9 cellular contexts compared by ENCODE assay signal in genomic region chr21:25563399-25564116, GRCh38. TPM values are rescaled to one million over a fixed set of nuclear protein-coding genes. Genes with fewer than 3 reads are reported as not detected.
DNase-seq lines count a peak whose midpoint lies in the region; ATAC-seq and TF ChIP-seq lines count a peak whose summit lies in the region.
"Had no signal": no experiment of that assay in that cellular context is flagged by ENCODE, and none has a peak within 500 bp of the region (broad histone marks: within the 10 kb centered on the region; RNA-seq: fewer than 3 reads in every experiment).

No MANE protein-coding gene starts in this region.

- H3K4me3 Mint-ChIP-seq in activated CD8-positive, alpha-beta T cell treated with anti-CD3 and anti-CD28 coated beads for 36 hours: peak overlapping the region; percentile 83

- H3K36me3 Mint-ChIP-seq in activated CD8-positive, alpha-beta T cell treated with anti-CD3 and anti-CD28 coated beads for 36 hours (ENCODE audit: low read depth): peaks cover 80% of the 10 kb centered on the region

- intact Hi-C loops in activated CD8-positive, alpha-beta T cell treated with anti-CD3 and anti-CD28 coated beads for 36 hours (cut with micrococcal nuclease): loop anchor here (2.0 kb wide), 1 partner anchor 13 kb away; no protein-coding TSS in a partner anchor

- H3K27me3 Mint-ChIP-seq in activated CD8-positive, alpha-beta T cell treated with anti-CD3 and anti-CD28 coated beads for 36 hours: no peaks in the 10 kb centered on the region

- DNase-seq in activated CD8-positive, alpha-beta T cell treated with anti-CD3 and anti-CD28 coated beads for 36 hours: peak; percentile 81
- DNase-seq in renal cortical epithelial cell (ENCODE audit: low read depth) (peak; percentile 92), DMS114 treated with DMSO at 0.1 percent for 48 hours (lab: John Stamatoyannopoulos, UW; ENCODE audit: unreplicated experiment) (no peak), DMS 273 treated with DMSO at 0.1 percent for 48 hours (lab: John Stamatoyannopoulos, UW) (no peak)
- DNase-seq: H9 had no signal

- peak overlapping the region; percentile 98 for H3K27ac Mint-ChIP-seq in activated CD8-positive, alpha-beta T cell treated with anti-CD3 and anti-CD28 coated beads for 36 hours
- H3K27ac Mint-ChIP-seq: H9 had no signal

- ATAC-seq in GM18502 (IDR thresholded peaks at IDR 0.05; ENCODE audit: poor library complexity, unreplicated experiment) (peak; percentile 18), HG03521 (IDR thresholded peaks at IDR 0.05; ENCODE audit: unreplicated experiment) (peak; percentile 26), HG03045 (IDR thresholded peaks at IDR 0.05; ENCODE audit: unreplicated experiment) (no peak), HG03354 (IDR thresholded peaks at IDR 0.05; ENCODE audit: poor library complexity, severe bottlenecking, unreplicated experiment) (no peak)
- peak; percentile 10 for ATAC-seq in activated CD8-positive, alpha-beta T cell treated with anti-CD3 and anti-CD28 coated beads for 36 hours

- peaks cover 32% of the 10 kb centered on the region for H3K4me1 Mint-ChIP-seq in activated CD8-positive, alpha-beta T cell treated with anti-CD3 and anti-CD28 coated beads for 36 hours (ENCODE audit: low read depth)

- CTCF ChIA-PET in activated CD8-positive, alpha-beta T cell treated with anti-CD3 and anti-CD28 coated beads for 36 hours (lab: Charles Lee): interaction anchor here (1.0 to 2.4 kb wide), 5 partner anchors 53 to 143 kb away, joined by 3 to 13 read pairs (median 6); no protein-coding TSS in a partner anchor

- peaks cover 1% of the 10 kb centered on the region for H3K9me3 Mint-ChIP-seq in activated CD8-positive, alpha-beta T cell treated with anti-CD3 and anti-CD28 coated beads for 36 hours
- H3K9me3 Mint-ChIP-seq: H9 had no signal

- TF ChIP-seq CTCF in activated CD8-positive, alpha-beta T cell treated with anti-CD3 and anti-CD28 coated beads for 36 hours (IDR thresholded peaks at IDR 0.05): no peak

- POLR2A ChIA-PET in activated CD8-positive, alpha-beta T cell treated with anti-CD3 and anti-CD28 coated beads for 36 hours (lab: Charles Lee): interaction anchor here (1.0 to 6.4 kb wide), 25 partner anchors 10 to 171 kb away, joined by 3 to 521 read pairs (median 8); no protein-coding TSS in a partner anchor

RNA-seq across cellular contexts. Expression of gene MRPL39, which starts 43.7 kb away (rescaled TPM):
- 10 to 100 TPM; 67.1 to 71.0 TPM for total RNA-seq in activated CD8-positive, alpha-beta T cell treated with anti-CD3 and anti-CD28 coated beads for 36 hours
- total RNA-seq in renal cortical epithelial cell: 34.2 and 76.1 TPM in 2 replicates

Comparison
In these comparisons a context has a peak if more than half of its experiments do, and no peak if none do; other contexts are left out.
1. ATAC-seq: peak in GM18502 (single experiment), HG03521 (single experiment) and activated CD8-positive, alpha-beta T cell treated with anti-CD3 and anti-CD28 coated beads for 36 hours (single experiment); none in HG03045 (single experiment) and HG03354 (single experiment).
2. DNase-seq: peak in activated CD8-positive, alpha-beta T cell treated with anti-CD3 and anti-CD28 coated beads for 36 hours (single experiment) and renal cortical epithelial cell (single experiment); none in DMS114 treated with DMSO at 0.1 percent for 48 hours (single experiment) and DMS 273 treated with DMSO at 0.1 percent for 48 hours (single experiment).